ENCODE assay signal across 26 cellular contexts in the genomic region with DNA sequence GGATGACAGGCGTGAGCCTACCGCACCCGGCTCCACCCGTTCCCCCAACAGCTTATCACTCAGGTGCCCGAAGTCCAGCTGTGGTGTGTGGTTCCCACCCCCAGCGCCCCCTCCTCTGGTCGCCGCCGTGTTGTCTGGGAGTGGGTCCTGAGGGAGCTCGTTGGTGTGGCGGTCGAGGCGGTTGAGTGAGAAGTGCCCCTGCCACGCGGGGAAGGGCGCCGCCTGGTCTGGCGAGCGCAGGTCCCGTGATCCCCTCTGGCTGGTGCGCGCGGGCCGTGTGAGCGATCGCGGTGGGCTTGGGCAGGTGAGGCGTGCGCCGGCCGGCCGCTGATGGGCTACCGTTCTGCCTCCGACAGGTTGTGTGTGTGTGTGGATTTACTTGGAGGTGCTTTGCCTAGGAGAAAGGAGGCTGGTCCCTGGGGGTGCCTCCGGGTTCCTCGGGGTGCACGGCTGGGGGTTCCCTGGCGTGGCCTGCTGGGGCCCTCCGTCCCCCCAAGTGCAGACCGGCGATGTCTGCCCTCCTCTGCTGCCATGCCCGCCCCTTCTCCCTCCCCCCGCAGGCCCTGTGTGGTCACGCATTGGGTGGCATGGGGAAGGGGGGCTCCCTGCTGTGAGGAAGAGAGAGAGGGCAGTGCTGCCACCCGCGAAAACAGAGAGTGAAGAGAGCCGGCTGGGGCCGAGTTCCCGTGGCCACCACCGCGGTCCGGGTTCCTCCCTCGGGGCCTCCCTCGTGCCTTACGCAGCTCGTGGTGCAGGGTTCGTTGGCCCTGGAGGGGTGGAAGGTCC.
"Had no signal": no experiment of that assay in that cellular context is flagged by ENCODE, and none has a peak within 500 bp of the region (broad histone marks: within the 10 kb centered on the region; RNA-seq: fewer than 3 reads in every experiment).

No MANE protein-coding gene starts in this region.

- H3K4me1 ChIP-seq: gastroesophageal sphincter, tibial nerve, uterus had no signal

- ATAC-seq: activated CD4-positive, CD25-positive, alpha-beta regulatory T cell treated with anti-CD3 and anti-CD28 coated beads, Interleukin-2, amount 50 U/mL, for 24 hours; effector memory CD8-positive, alpha-beta T cell; gastroesophageal sphincter; left colon; naive thymus-derived CD8-positive, alpha-beta T cell; sciatic nerve; stimulated activated effector memory CD8-positive, alpha-beta T cell treated with anti-CD3 and anti-CD28 coated beads, Interleukin-12 subunit alpha, Interleukin-12 subunit beta, amount 100 ng/mL, for 72 hours had no signal

- H3K36me3 ChIP-seq: gastroesophageal sphincter, tibial nerve, uterus, WERI-Rb-1 had no signal

- H3K4me2 ChIP-seq: hepatocyte had no signal

- H3K79me2 ChIP-seq: hepatocyte had no signal

- H3K4me3 ChIP-seq: gastroesophageal sphincter, hepatocyte, skin epidermis, tibial nerve, uterus had no signal

- H3K27me3 ChIP-seq: hepatocyte, tibial nerve, uterus had no signal

- FAIRE-seq: keratinocyte, TTC549 had no signal

- H3K27ac ChIP-seq: gastroesophageal sphincter, hepatocyte, skin epidermis, tibial nerve, uterus, WERI-Rb-1 had no signal

- H2AFZ ChIP-seq: hepatocyte had no signal

- H3K9me3 ChIP-seq: uterus had no signal

- DNase-seq: activated CD4-positive, alpha-beta T cell treated with anti-CD3 and anti-CD28 coated beads for 48 hours; activated CD4-positive, alpha-beta T cell treated with anti-CD3 and anti-CD28 coated beads, Interleukin-2, amount 50 U/mL, for 48 hours; activated CD8-positive, alpha-beta memory T cell treated with anti-CD3 and anti-CD28 coated beads for 24 hours; activated gamma-delta T cell; activated naive CD4-positive, alpha-beta T cell treated with anti-CD3 and anti-CD28 coated beads, Interleukin-2, amount 10 ng/mL, durations not matched to agents 7 days and 5 days; activated naive CD8-positive, alpha-beta T cell treated with anti-CD3 and anti-CD28 coated beads, Interleukin-2, amount 10 ng/mL, durations not matched to agents 7 days and 5 days; cortex of kidney; effector memory CD8-positive, alpha-beta T cell; erythroblast; left colon; midbrain; naive thymus-derived CD8-positive, alpha-beta T cell; occipital lobe; stimulated activated CD4-positive, alpha-beta T cell treated with anti-CD3 and anti-CD28 coated beads, Interleukin-4, amount 100 ng/mL, for 24 hours; T-helper 9 cell; uterus; WERI-Rb-1 had no signal
